In genomic region chr5:142438573-142438972, GRCh38 we compare ENCODE assay signal across 15 cellular contexts.
A peak's percentile ranks its signal among the peaks of the same experiment; 100 is the strongest.
DNase-seq lines count a peak whose midpoint lies in the region; ATAC-seq lines count a peak whose summit lies in the region.
"Had no signal": no experiment of that assay in that cellular context is flagged by ENCODE, and none has a peak within 500 bp of the region (broad histone marks: within the 10 kb centered on the region; RNA-seq: fewer than 3 reads in every experiment).

No MANE protein-coding gene starts in this region.

- peak overlapping the region; percentile 3 to 57 for H2BK12ac ChIP-seq in mesenchymal stem cell (ENCODE audit: low read length in 2 of 2)

- no peak for DNase-seq in CD4-positive, alpha-beta memory T cell
- DNase-seq in effector memory CD8-positive, alpha-beta T cell: no peak
- no peak for DNase-seq in mesenchymal stem cell
- no peak for DNase-seq in stimulated activated effector memory CD8-positive, alpha-beta T cell treated with anti-CD3 and anti-CD28 coated beads, Interleukin-12 subunit alpha, Interleukin-12 subunit beta, amount 100 ng/mL, for 72 hours (ENCODE audit: low spot score in 2 of 2)
- no peak for DNase-seq in germinal center (ENCODE audit: low spot score)
- DNase-seq in NCI-H82 (lab: John Stamatoyannopoulos, UW): no peak
- no peak for DNase-seq in stimulated activated CD4-positive, alpha-beta T cell treated with anti-CD3 and anti-CD28 coated beads, Interleukin-4, amount 100 ng/mL, for 24 hours
- DNase-seq: activated effector memory CD4-positive, alpha-beta T cell treated with Interleukin-2 at 50 U/mL for 16 hours; activated naive CD8-positive, alpha-beta T cell treated with anti-CD3 and anti-CD28 coated beads, Interleukin-2, amount 50 U/mL, for 24 hours; dorsolateral prefrontal cortex; EL; NCI-H2081; NCI-H446 treated with DMSO at 0.1 percent for 48 hours had no signal

- no peak overlapping the region for H3K4me2 ChIP-seq in mesenchymal stem cell (ENCODE audit: low read length, poor library complexity, severe bottlenecking)
- H3K4me2 ChIP-seq: KMS-11 had no signal

- intact Hi-C loops in CD4-positive, alpha-beta memory T cell (cut with micrococcal nuclease): no loop called here

- peak overlapping the region; percentile 55 for H3K9ac ChIP-seq in mesenchymal stem cell (ENCODE audit: low read length)
- H3K9ac ChIP-seq: KMS-11 had no signal

- peak overlapping the region; percentile 21 to 86 for H3K4ac ChIP-seq in mesenchymal stem cell (ENCODE audit: low read depth in 1 of 2, low read length in 2 of 2)

- H3K4me1 Mint-ChIP-seq in CD4-positive, alpha-beta memory T cell: peaks cover 36 to 69% (median 54%) of the 10 kb centered on the region in 4 donors
- peaks cover under 1 to 25% of the 10 kb centered on the region in 2 donors for H3K4me1 Mint-ChIP-seq in effector memory CD8-positive, alpha-beta T cell (ENCODE audit: low read depth in 2 of 2)
- peaks cover 30% of the 10 kb centered on the region for H3K4me1 Mint-ChIP-seq in stimulated activated effector memory CD8-positive, alpha-beta T cell treated with anti-CD3 and anti-CD28 coated beads, Interleukin-12 subunit alpha, Interleukin-12 subunit beta, amount 100 ng/mL, for 72 hours

- peak overlapping the region; percentile 66 for H2BK120ac ChIP-seq in mesenchymal stem cell (ENCODE audit: low read depth, low read length)

- peak overlapping the region in 1 of 2 experiments; percentile 82 for H3K18ac ChIP-seq in mesenchymal stem cell (ENCODE audit: low read depth in 1 of 2, low read length in 2 of 2)

- peak overlapping the region in 4 of 7 donors; percentile 30 to 69 (median 52) for H3K27ac Mint-ChIP-seq in CD4-positive, alpha-beta memory T cell
- no peak overlapping the region for H3K27ac Mint-ChIP-seq in effector memory CD8-positive, alpha-beta T cell
- H3K27ac Mint-ChIP-seq in stimulated activated effector memory CD8-positive, alpha-beta T cell treated with anti-CD3 and anti-CD28 coated beads, Interleukin-12 subunit alpha, Interleukin-12 subunit beta, amount 100 ng/mL, for 72 hours: peak overlapping the region; percentile 17
- H3K27ac Mint-ChIP-seq: activated naive CD8-positive, alpha-beta T cell treated with anti-CD3 and anti-CD28 coated beads, Interleukin-2, amount 50 U/mL, for 24 hours had no signal

- no peaks in the 10 kb centered on the region for H3K36me3 Mint-ChIP-seq in CD4-positive, alpha-beta memory T cell
- peaks cover 2% of the 10 kb centered on the region for H3K36me3 Mint-ChIP-seq in effector memory CD8-positive, alpha-beta T cell (ENCODE audit: insufficient read depth)
- no peaks in the 10 kb centered on the region for H3K36me3 Mint-ChIP-seq in stimulated activated effector memory CD8-positive, alpha-beta T cell treated with anti-CD3 and anti-CD28 coated beads, Interleukin-12 subunit alpha, Interleukin-12 subunit beta, amount 100 ng/mL, for 72 hours

- H2BK15ac ChIP-seq in mesenchymal stem cell (ENCODE audit: low read depth, poor library complexity, severe bottlenecking): peak overlapping the region; percentile 71

- no peaks in the 10 kb centered on the region for H3K79me1 ChIP-seq in mesenchymal stem cell (replicated peaks; ENCODE audit: low read length, poor library complexity, severe bottlenecking)

- no peak overlapping the region for H2AK5ac ChIP-seq in mesenchymal stem cell (ENCODE audit: low read length, severe bottlenecking)

- POLR2A ChIA-PET in CD4-positive, alpha-beta memory T cell (lab: Charles Lee; ENCODE audit: partially characterized antibody): interaction anchor here (1.5 kb wide), 1 partner anchor 82 kb away, joined by 5 read pairs; no protein-coding TSS in a partner anchor

- H2BK5ac ChIP-seq in mesenchymal stem cell (ENCODE audit: low read depth, low read length, poor library complexity, severe bottlenecking): no peak overlapping the region

- H3K4me3 ChIP-seq in CD4-positive, alpha-beta memory T cell (ENCODE audit: low read length in 2 of 2): no peak overlapping the region
- peak overlapping the region in 1 of 2 experiments; percentile 53 for H3K4me3 ChIP-seq in mesenchymal stem cell (ENCODE audit: insufficient read depth in 1 of 2, low read depth in 1 of 2, low read length in 2 of 2)
- H3K4me3 ChIP-seq: dorsolateral prefrontal cortex had no signal

- no peaks in the 10 kb centered on the region for H3K36me3 ChIP-seq in CD4-positive, alpha-beta memory T cell (ENCODE audit: insufficient read depth, low read length)
- H3K36me3 ChIP-seq in mesenchymal stem cell (ENCODE audit: control insufficient read depth in 1 of 2, insufficient read depth in 2 of 2, low read depth in 1 of 2, low read length in 2 of 2): no peaks in the 10 kb centered on the region

- peaks cover 45% of the 10 kb centered on the region for H3K4me1 ChIP-seq in CD4-positive, alpha-beta memory T cell (ENCODE audit: insufficient read depth, low read length)
- H3K4me1 ChIP-seq in mesenchymal stem cell (ENCODE audit: control insufficient read depth, insufficient read depth, low read depth, low read length): peaks cover 8% of the 10 kb centered on the region

- H3K4me3 Mint-ChIP-seq in CD4-positive, alpha-beta memory T cell: peak overlapping the region in 6 of 8 donors; percentile 20 to 49 (median 30)
- no peak overlapping the region for H3K4me3 Mint-ChIP-seq in effector memory CD8-positive, alpha-beta T cell
- H3K4me3 Mint-ChIP-seq in stimulated activated effector memory CD8-positive, alpha-beta T cell treated with anti-CD3 and anti-CD28 coated beads, Interleukin-12 subunit alpha, Interleukin-12 subunit beta, amount 100 ng/mL, for 72 hours: no peak overlapping the region
- H3K4me3 Mint-ChIP-seq: activated naive CD8-positive, alpha-beta T cell treated with anti-CD3 and anti-CD28 coated beads, Interleukin-2, amount 50 U/mL, for 24 hours had no signal

- CTCF ChIA-PET in CD4-positive, alpha-beta memory T cell (lab: Charles Lee; ENCODE audit: partially characterized antibody): interaction anchor here (1.1 kb wide), 1 partner anchor 10 kb away, joined by 3 read pairs; no protein-coding TSS in a partner anchor

- peak overlapping the region; percentile 84 for H4K91ac ChIP-seq in mesenchymal stem cell (ENCODE audit: low read length)

- no peak overlapping the region for H2AFZ ChIP-seq in mesenchymal stem cell (ENCODE audit: low read depth, low read length)

- H3K27ac ChIP-seq in CD4-positive, alpha-beta memory T cell (ENCODE audit: low read depth, low read length): no peak overlapping the region
- H3K27ac ChIP-seq in mesenchymal stem cell (ENCODE audit: low read length, poor library complexity, severe bottlenecking): no peak overlapping the region
- H3K27ac ChIP-seq: KMS-11 had no signal

- H4K8ac ChIP-seq in mesenchymal stem cell (ENCODE audit: low read length): peak overlapping the region; percentile 56

- H3K14ac ChIP-seq in mesenchymal stem cell (ENCODE audit: low read length in 2 of 2): no peak overlapping the region

- no peaks in the 10 kb centered on the region for H3K9me3 ChIP-seq in CD4-positive, alpha-beta memory T cell (ENCODE audit: control insufficient read depth in 1 of 2, low read length in 2 of 2)
- no peaks in the 10 kb centered on the region for H3K9me3 ChIP-seq in mesenchymal stem cell (ENCODE audit: control insufficient read depth, low read length)

- no peak overlapping the region for H3K23ac ChIP-seq in mesenchymal stem cell (ENCODE audit: low read length in 2 of 2)

- whole genome bisulfite sequencing in mesenchymal stem cell: no CpG with 5 or more reads among the region's 2 CpGs

- H3K27me3 ChIP-seq in CD4-positive, alpha-beta memory T cell (ENCODE audit: insufficient read depth, low read length): no peaks in the 10 kb centered on the region
- H3K27me3 ChIP-seq in mesenchymal stem cell (ENCODE audit: control insufficient read depth in 1 of 2, insufficient read depth in 1 of 2, low read length in 2 of 2): no peaks in the 10 kb centered on the region

- ATAC-seq in effector memory CD8-positive, alpha-beta T cell (replicated peaks): peak; percentile 21
- no peak for ATAC-seq in stimulated activated effector memory CD8-positive, alpha-beta T cell treated with anti-CD3 and anti-CD28 coated beads, Interleukin-12 subunit alpha, Interleukin-12 subunit beta, amount 100 ng/mL, for 72 hours
- ATAC-seq in GM18867 (IDR thresholded peaks at IDR 0.05; ENCODE audit: unreplicated experiment): no peak
- ATAC-seq: activated naive CD8-positive, alpha-beta T cell treated with anti-CD3 and anti-CD28 coated beads, Interleukin-2, amount 50 U/mL, for 24 hours had no signal

- H3K27me3 Mint-ChIP-seq in CD4-positive, alpha-beta memory T cell: no peaks in the 10 kb centered on the region
- peaks cover 0 to 9% of the 10 kb centered on the region in 2 donors for H3K27me3 Mint-ChIP-seq in effector memory CD8-positive, alpha-beta T cell

- no peaks in the 10 kb centered on the region for H3K9me3 Mint-ChIP-seq in CD4-positive, alpha-beta memory T cell
- no peaks in the 10 kb centered on the region for H3K9me3 Mint-ChIP-seq in effector memory CD8-positive, alpha-beta T cell
- H3K9me3 Mint-ChIP-seq in stimulated activated effector memory CD8-positive, alpha-beta T cell treated with anti-CD3 and anti-CD28 coated beads, Interleukin-12 subunit alpha, Interleukin-12 subunit beta, amount 100 ng/mL, for 72 hours: no peaks in the 10 kb centered on the region
- H3K9me3 Mint-ChIP-seq: activated naive CD8-positive, alpha-beta T cell treated with anti-CD3 and anti-CD28 coated beads, Interleukin-2, amount 50 U/mL, for 24 hours had no signal

Comparison
In these comparisons a context has a peak if more than half of its experiments do, and no peak if none do; other contexts are left out.
1. H3K27ac Mint-ChIP-seq: peak in CD4-positive, alpha-beta memory T cell (4 of 7) and stimulated activated effector memory CD8-positive, alpha-beta T cell treated with anti-CD3 and anti-CD28 coated beads, Interleukin-12 subunit alpha, Interleukin-12 subunit beta, amount 100 ng/mL, for 72 hours (single experiment); none in effector memory CD8-positive, alpha-beta T cell (0 of 2).
2. H3K4me3 Mint-ChIP-seq: peak in CD4-positive, alpha-beta memory T cell (6 of 8); none in effector memory CD8-positive, alpha-beta T cell (0 of 2) and stimulated activated effector memory CD8-positive, alpha-beta T cell treated with anti-CD3 and anti-CD28 coated beads, Interleukin-12 subunit alpha, Interleukin-12 subunit beta, amount 100 ng/mL, for 72 hours (single experiment).